ENCODE assay signal across 1 cellular context in genomic region chr16:3101841-3102470, GRCh38.
TF ChIP-seq lines count a peak whose summit lies in the region.

No MANE protein-coding gene starts in this region.

TF ChIP-seq in K562, 482 proteins besides CTCF, POLR2A, EP300 and RAD21:
- TF ChIP-seq CREM (IDR thresholded peaks at IDR 0.05; ENCODE audit: low read depth) (no peak), ZNF589 (CRISPR knock-in tag; IDR thresholded peaks at IDR 0.05; ENCODE audit: low read depth) (0 out of 2 replicates have a peak, but pooled peaks have one; percentile 3)
